Comparison of ENCODE assay signal across 37 cellular contexts in the genomic region with DNA sequence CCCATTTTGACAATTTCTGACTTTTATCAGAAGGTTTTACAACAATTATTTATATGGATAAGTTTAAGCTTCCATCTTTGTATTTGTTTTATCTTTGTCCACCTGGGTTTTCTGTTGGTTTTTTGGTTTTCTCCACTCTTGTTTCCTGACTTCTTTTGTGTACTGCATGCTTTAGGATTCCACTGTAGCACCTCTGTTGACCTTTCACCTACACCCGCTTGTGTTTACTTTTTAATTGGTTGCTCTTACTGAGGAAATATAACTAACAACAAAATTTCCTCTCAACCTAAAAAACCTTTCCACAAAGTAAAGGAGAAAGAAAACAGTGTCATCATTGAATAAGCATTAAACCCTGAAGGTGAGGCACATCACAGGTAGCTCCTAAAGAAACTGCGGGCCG. TPM values are rescaled to one million over a fixed set of nuclear protein-coding genes. Genes with fewer than 3 reads are reported as not detected.
"Had no signal": no experiment of that assay in that cellular context is flagged by ENCODE, and none has a peak within 500 bp of the region (broad histone marks: within the 10 kb centered on the region; RNA-seq: fewer than 3 reads in every experiment).

No MANE protein-coding gene starts in this region.

- H3K9me3 Mint-ChIP-seq: activated CD4-positive, alpha-beta memory T cell treated with anti-CD3 and anti-CD28 coated beads, Interleukin-2, amount 10 ng/mL, durations not matched to agents 7 days and 5 days; activated CD4-positive, alpha-beta T cell treated with anti-CD3 and anti-CD28 coated beads, Interleukin-2, amount 10 ng/mL, durations not matched to agents 7 days and 5 days; activated naive CD4-positive, alpha-beta T cell treated with anti-CD3 and anti-CD28 coated beads for 36 hours; activated naive CD4-positive, alpha-beta T cell treated with anti-CD3 and anti-CD28 coated beads, Interleukin-2, amount 50 U/mL, for 72 hours; activated naive CD8-positive, alpha-beta T cell treated with anti-CD3 and anti-CD28 coated beads for 36 hours; activated T-cell treated with anti-CD3 and anti-CD28 coated beads, Interleukin-2, amount 50 U/mL, for 24 hours; activated T-helper 1 cell treated with anti-CD3 and anti-CD28 coated beads, Interleukin-12 subunit alpha, Interleukin-12 subunit beta, Interleukin-2, Interleukin-4 antibody, amounts not matched to agents 30 ng/mL and 10 ng/mL and 1 ng/mL, durations not matched to agents 14 hours and 24 hours and 36 hours; activated T-helper 17 cell treated with anti-CD3 and anti-CD28 coated beads, Interleukin-2, amount 50 U/mL, for 72 hours; T-cell had no signal

- H3K36me3 Mint-ChIP-seq: activated CD8-positive, alpha-beta memory T cell treated with anti-CD3 and anti-CD28 coated beads, Interleukin-2, amount 10 ng/mL, durations not matched to agents 7 days and 5 days; activated naive CD4-positive, alpha-beta T cell treated with anti-CD3 and anti-CD28 coated beads, Interleukin-2, amount 50 U/mL, for 72 hours; activated naive CD8-positive, alpha-beta T cell treated with anti-CD3 and anti-CD28 coated beads for 36 hours; T-cell had no signal

- H3K36me3 ChIP-seq: adrenal gland, brain microvascular endothelial cell, breast epithelium had no signal

- H3K4me3 Mint-ChIP-seq: activated CD4-positive, alpha-beta memory T cell treated with anti-CD3 and anti-CD28 coated beads, Interleukin-2, amount 10 ng/mL, durations not matched to agents 7 days and 5 days; activated CD4-positive, alpha-beta T cell treated with anti-CD3 and anti-CD28 coated beads for 36 hours; activated CD4-positive, alpha-beta T cell treated with anti-CD3 and anti-CD28 coated beads, Interleukin-2, amount 10 ng/mL, durations not matched to agents 7 days and 5 days; activated CD8-positive, alpha-beta memory T cell treated with anti-CD3 and anti-CD28 coated beads, Interleukin-2, amount 10 ng/mL, durations not matched to agents 7 days and 5 days; activated CD8-positive, alpha-beta T cell treated with anti-CD3 and anti-CD28 coated beads, Interleukin-2, amount 10 ng/mL, durations not matched to agents 7 days and 5 days; activated naive CD4-positive, alpha-beta T cell treated with anti-CD3 and anti-CD28 coated beads for 36 hours; activated naive CD8-positive, alpha-beta T cell treated with anti-CD3 and anti-CD28 coated beads for 36 hours; activated T-cell treated with anti-CD3 and anti-CD28 coated beads, Interleukin-2, amount 50 U/mL, for 24 hours; activated T-helper 1 cell treated with anti-CD3 and anti-CD28 coated beads, Interleukin-12 subunit alpha, Interleukin-12 subunit beta, Interleukin-2, Interleukin-4 antibody, amounts not matched to agents 30 ng/mL and 10 ng/mL and 1 ng/mL, durations not matched to agents 14 hours and 24 hours and 36 hours; activated T-helper 17 cell treated with anti-CD3 and anti-CD28 coated beads, Interleukin-2, amount 50 U/mL, for 72 hours; T-cell; T-helper 17 cell had no signal

- DNase-seq: activated CD4-positive, alpha-beta memory T cell treated with anti-CD3 and anti-CD28 coated beads, Interleukin-2, amount 10 ng/mL, durations not matched to agents 7 days and 5 days; activated CD4-positive, alpha-beta T cell treated with anti-CD3 and anti-CD28 coated beads for 1 hour; activated CD4-positive, alpha-beta T cell treated with anti-CD3 and anti-CD28 coated beads for 36 hours; activated CD4-positive, alpha-beta T cell treated with anti-CD3 and anti-CD28 coated beads for 48 hours; activated CD4-positive, alpha-beta T cell treated with anti-CD3 and anti-CD28 coated beads, Interleukin-2, amount 10 ng/mL, durations not matched to agents 7 days and 5 days; activated CD4-positive, alpha-beta T cell treated with anti-CD3 and anti-CD28 coated beads, Interleukin-2, amount 50 U/mL, for 48 hours; activated CD4-positive, CD25-positive, alpha-beta regulatory T cell; activated CD8-positive, alpha-beta memory T cell treated with anti-CD3 and anti-CD28 coated beads for 24 hours; activated CD8-positive, alpha-beta memory T cell treated with anti-CD3 and anti-CD28 coated beads, Interleukin-2, amount 10 ng/mL, durations not matched to agents 7 days and 5 days; activated CD8-positive, alpha-beta memory T cell treated with anti-CD3 and anti-CD28 coated beads, Interleukin-2, amount 50 U/mL, for 48 hours; activated CD8-positive, alpha-beta T cell treated with anti-CD3 and anti-CD28 coated beads, Interleukin-2, amount 10 ng/mL, durations not matched to agents 7 days and 5 days; activated effector memory CD4-positive, alpha-beta T cell treated with anti-CD3 and anti-CD28 coated beads, Interleukin-2, amount 50 U/mL, for 16 hours; activated gamma-delta T cell treated with Interleukin-2 at 50 U/mL for 16 hours; activated naive CD4-positive, alpha-beta T cell; activated naive CD4-positive, alpha-beta T cell treated with anti-CD3 and anti-CD28 coated beads for 36 hours; activated naive CD4-positive, alpha-beta T cell treated with anti-CD3 and anti-CD28 coated beads, Interleukin-2, amount 50 U/mL, for 16 hours; activated naive CD8-positive, alpha-beta T cell treated with anti-CD3 and anti-CD28 coated beads for 36 hours; activated T-cell treated with anti-CD3 and anti-CD28 coated beads, Interleukin-2, amount 50 U/mL, for 24 hours; activated T-cell treated with anti-CD3 and anti-CD28 coated beads, Interleukin-2, amount 50 U/mL, for 48 hours; adrenal gland; amniotic stem cell; aorta; body of pancreas; brain microvascular endothelial cell; central memory CD4-positive, alpha-beta T cell; T-cell; T-helper 17 cell; T-helper 9 cell had no signal

- H3K9me3 ChIP-seq: adrenal gland, body of pancreas, breast epithelium had no signal

- H3K4me3 ChIP-seq: adrenal gland, body of pancreas, breast epithelium had no signal

- H3K4me1 ChIP-seq: body of pancreas, breast epithelium had no signal

- H3K27me3 ChIP-seq: adrenal gland, body of pancreas, brain microvascular endothelial cell, breast epithelium had no signal

- H3K27ac Mint-ChIP-seq: activated CD4-positive, alpha-beta memory T cell treated with anti-CD3 and anti-CD28 coated beads, Interleukin-2, amount 10 ng/mL, durations not matched to agents 7 days and 5 days; activated CD4-positive, alpha-beta T cell treated with anti-CD3 and anti-CD28 coated beads for 36 hours; activated CD4-positive, alpha-beta T cell treated with anti-CD3 and anti-CD28 coated beads, Interleukin-2, amount 10 ng/mL, durations not matched to agents 7 days and 5 days; activated CD8-positive, alpha-beta memory T cell treated with anti-CD3 and anti-CD28 coated beads, Interleukin-2, amount 10 ng/mL, durations not matched to agents 7 days and 5 days; activated CD8-positive, alpha-beta T cell treated with anti-CD3 and anti-CD28 coated beads, Interleukin-2, amount 10 ng/mL, durations not matched to agents 7 days and 5 days; activated naive CD4-positive, alpha-beta T cell treated with anti-CD3 and anti-CD28 coated beads for 36 hours; activated naive CD4-positive, alpha-beta T cell treated with anti-CD3 and anti-CD28 coated beads, Interleukin-2, amount 50 U/mL, for 72 hours; activated naive CD8-positive, alpha-beta T cell treated with anti-CD3 and anti-CD28 coated beads for 36 hours; activated T-cell treated with anti-CD3 and anti-CD28 coated beads, Interleukin-2, amount 50 U/mL, for 24 hours; activated T-helper 1 cell treated with anti-CD3 and anti-CD28 coated beads, Interleukin-12 subunit alpha, Interleukin-12 subunit beta, Interleukin-2, Interleukin-4 antibody, amounts not matched to agents 30 ng/mL and 10 ng/mL and 1 ng/mL, durations not matched to agents 14 hours and 24 hours and 36 hours; activated T-helper 17 cell treated with anti-CD3 and anti-CD28 coated beads, Interleukin-2, amount 50 U/mL, for 72 hours; T-cell; T-helper 17 cell had no signal

- H3K4me1 Mint-ChIP-seq: activated CD4-positive, alpha-beta memory T cell treated with anti-CD3 and anti-CD28 coated beads, Interleukin-2, amount 10 ng/mL, durations not matched to agents 7 days and 5 days; activated CD4-positive, alpha-beta T cell treated with anti-CD3 and anti-CD28 coated beads, Interleukin-2, amount 10 ng/mL, durations not matched to agents 7 days and 5 days; activated CD8-positive, alpha-beta memory T cell treated with anti-CD3 and anti-CD28 coated beads, Interleukin-2, amount 10 ng/mL, durations not matched to agents 7 days and 5 days; activated naive CD8-positive, alpha-beta T cell treated with anti-CD3 and anti-CD28 coated beads for 36 hours; activated T-helper 17 cell treated with anti-CD3 and anti-CD28 coated beads, Interleukin-2, amount 50 U/mL, for 72 hours had no signal

- H3K27ac ChIP-seq: adrenal gland, body of pancreas, brain microvascular endothelial cell, breast epithelium, VCaP had no signal

RNA-seq across cellular contexts. Expression of a gene that starts 39.8 kb away (rescaled TPM):
- total RNA-seq: activated CD4-positive, alpha-beta memory T cell treated with anti-CD3 and anti-CD28 coated beads, Interleukin-2, amount 10 ng/mL, durations not matched to agents 7 days and 5 days; activated CD4-positive, alpha-beta T cell treated with anti-CD3 and anti-CD28 coated beads for 36 hours; activated CD4-positive, alpha-beta T cell treated with anti-CD3 and anti-CD28 coated beads, Interleukin-2, amount 10 ng/mL, durations not matched to agents 7 days and 5 days; activated CD8-positive, alpha-beta memory T cell treated with anti-CD3 and anti-CD28 coated beads, Interleukin-2, amount 10 ng/mL, durations not matched to agents 7 days and 5 days; activated CD8-positive, alpha-beta T cell treated with anti-CD3 and anti-CD28 coated beads, Interleukin-2, amount 10 ng/mL, durations not matched to agents 7 days and 5 days; activated naive CD4-positive, alpha-beta T cell treated with anti-CD3 and anti-CD28 coated beads for 36 hours; activated naive CD4-positive, alpha-beta T cell treated with anti-CD3 and anti-CD28 coated beads, Interleukin-2, amount 50 U/mL, for 72 hours; activated naive CD8-positive, alpha-beta T cell treated with anti-CD3 and anti-CD28 coated beads for 36 hours; activated T-helper 1 cell treated with anti-CD3 and anti-CD28 coated beads, Interleukin-12 subunit alpha, Interleukin-12 subunit beta, Interleukin-2, Interleukin-4 antibody, amounts not matched to agents 30 ng/mL and 10 ng/mL and 1 ng/mL, durations not matched to agents 14 hours and 24 hours and 36 hours; activated T-helper 17 cell treated with anti-CD3 and anti-CD28 coated beads, Interleukin-2, amount 50 U/mL, for 72 hours; aorta; astrocyte; breast epithelium; cardiac septum; T-helper 1 cell treated with Interleukin-12 subunit alpha and Interleukin-12 subunit beta and Interleukin-4 antibody, amounts not matched to agents 30 ng/mL and 1 ng/mL, for 36 hours; T-helper 17 cell; T-helper 2 cell treated with Interferon-gamma antibody and Interleukin-4, amounts not matched to agents 100 ng/mL and 5 ng/mL, for 36 hours had no signal

RNA-seq across cellular contexts. Expression of a gene that starts 53.9 kb away (rescaled TPM):
- total RNA-seq: T-helper 17 cell had no signal
